ENCODE assay signal across 10 cellular contexts in genomic region chr13:94710081-94710809, GRCh38. TPM values are rescaled to one million over a fixed set of nuclear protein-coding genes. Genes with fewer than 3 reads are reported as not detected.
A peak's percentile ranks its signal among the peaks of the same experiment; 100 is the strongest.
DNase-seq lines count a peak whose midpoint lies in the region; ATAC-seq lines count a peak whose summit lies in the region.
"Had no signal": no experiment of that assay in that cellular context is flagged by ENCODE, and none has a peak within 500 bp of the region (broad histone marks: within the 10 kb centered on the region; RNA-seq: fewer than 3 reads in every experiment).

No MANE protein-coding gene starts in this region.

- H3K4me1 ChIP-seq in neuron (ENCODE audit: insufficient read depth, low read length): peaks cover 25% of the 10 kb centered on the region

- no peak overlapping the region for H2AFZ ChIP-seq in neuron (ENCODE audit: low read depth, low read length)

- no peaks in the 10 kb centered on the region for H3K9me3 ChIP-seq in neuron (ENCODE audit: low read length)

- H3K4me3 ChIP-seq in neuron (ENCODE audit: low read length): peak overlapping the region; percentile 78

- DNase-seq in DMS53 (lab: John Stamatoyannopoulos, UW) (peak; percentile 23), DMS53 treated with DMSO at 0.1 percent for 48 hours (lab: John Stamatoyannopoulos, UW; ENCODE audit: unreplicated experiment) (no peak), NCI-H345 (lab: John Stamatoyannopoulos, UW) (peak; percentile 71), dermis blood vessel endothelial cell (peak; percentile 12), activated gamma-delta T cell (lab: John Stamatoyannopoulos, UW) (no peak), iPS-NIHi11 (ENCODE audit: low spot score) (no peak)
- DNase-seq: Karpas-422 had no signal

- H3K27me3 ChIP-seq in neuron (ENCODE audit: insufficient read depth, low read length): no peaks in the 10 kb centered on the region

- peaks cover 27% of the 10 kb centered on the region for H3K36me3 ChIP-seq in neuron (ENCODE audit: insufficient read depth, low read length)

- ATAC-seq in GM21528 (IDR thresholded peaks at IDR 0.05; ENCODE audit: low FRiP score, unreplicated experiment): no peak

RNA-seq across cellular contexts. Expression of gene SOX21, which starts 2.1 kb away (rescaled TPM):
- 0.37 TPM in 1 of 2 replicates, not detected in the other for total RNA-seq in dermis blood vessel endothelial cell
- total RNA-seq: glomerular endothelial cell had no signal

Comparison
In these comparisons a context has a peak if more than half of its experiments do, and no peak if none do; other contexts are left out.
1. DNase-seq: peak in DMS53 (single experiment), NCI-H345 (single experiment) and dermis blood vessel endothelial cell (single experiment); none in DMS53 treated with DMSO at 0.1 percent for 48 hours (single experiment), activated gamma-delta T cell (single experiment) and iPS-NIHi11 (single experiment).